19 cellular contexts compared by ENCODE assay signal in genomic region chr12:133026996-133027395, GRCh38.
"Had no signal": no experiment of that assay in that cellular context is flagged by ENCODE, and none has a peak within 500 bp of the region (broad histone marks: within the 10 kb centered on the region; RNA-seq: fewer than 3 reads in every experiment).

No MANE protein-coding gene starts in this region.

- H3K27ac ChIP-seq: adrenal gland, left lung, tibial artery had no signal

- H3K4me3 ChIP-seq: adrenal gland, left lung, tibial artery had no signal

- H3K36me3 ChIP-seq: adrenal gland, left lung, tibial artery had no signal

- H3K27ac Mint-ChIP-seq: activated naive CD8-positive, alpha-beta T cell; mesothelial cell of epicardium; natural killer cell; T-cell; T-helper 2 cell treated with Interferon-gamma antibody and Interleukin-4, amounts not matched to agents 5 μg/mL and 100 μg/mL, for 36 hours; WTC11 had no signal

- H3K4me1 Mint-ChIP-seq: mesothelial cell of epicardium, natural killer cell, T-cell, WTC11 had no signal

- H3K27me3 Mint-ChIP-seq: activated naive CD8-positive, alpha-beta T cell; T-cell had no signal

- H3K27me3 ChIP-seq: adrenal gland, left lung, tibial artery had no signal

- H3K4me1 ChIP-seq: adrenal gland, left lung, tibial artery had no signal

- DNase-seq: activated naive CD4-positive, alpha-beta T cell; activated T-cell treated with anti-CD3 and anti-CD28 coated beads, Interleukin-2, amount 50 U/mL, for 1 hour; adrenal gland; cerebellar nuclear complex; cortex of kidney; erythroblast; foreskin fibroblast; kidney; left lung; natural killer cell; stimulated activated CD4-positive, alpha-beta T cell treated with anti-CD3 and anti-CD28 coated beads, Interleukin-4, amount 100 ng/mL, for 24 hours; stimulated activated naive CD4-positive, alpha-beta T cell treated with Interleukin-2 at 50 U/mL for 16 hours; substantia nigra; T-cell; tibial artery had no signal

- ATAC-seq: left lung, natural killer cell, T-cell, WTC11 had no signal

- H3K4me3 Mint-ChIP-seq: activated naive CD8-positive, alpha-beta T cell; mesothelial cell of epicardium; natural killer cell; T-cell; T-helper 2 cell treated with Interferon-gamma antibody and Interleukin-4, amounts not matched to agents 5 μg/mL and 100 μg/mL, for 36 hours; WTC11 had no signal
